ENCODE assay signal across 24 cellular contexts in the genomic region with DNA sequence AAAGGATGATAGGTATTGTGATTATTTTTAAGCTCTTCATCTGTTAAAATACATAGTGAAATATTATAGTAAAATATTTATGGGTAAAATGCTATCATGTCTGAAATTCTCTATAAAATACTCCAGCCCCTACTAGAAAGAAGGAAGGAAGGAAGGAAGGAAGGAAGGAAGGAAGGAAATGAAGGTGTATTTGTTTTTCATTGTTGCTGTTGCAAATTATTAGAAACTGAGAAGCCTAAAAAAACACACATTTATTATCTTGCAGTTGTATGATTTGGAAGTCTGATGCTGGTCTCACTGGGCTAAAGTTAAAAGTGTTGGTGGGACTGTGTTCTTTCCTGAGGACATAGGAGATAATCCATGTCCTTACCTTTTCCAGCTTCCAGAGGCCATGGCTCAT.
"Had no signal": no experiment of that assay in that cellular context is flagged by ENCODE, and none has a peak within 500 bp of the region (broad histone marks: within the 10 kb centered on the region; RNA-seq: fewer than 3 reads in every experiment).

No MANE protein-coding gene starts in this region.

- H3K4me1 ChIP-seq: colonic mucosa, esophagus muscularis mucosa, esophagus squamous epithelium, foreskin keratinocyte, gastrocnemius medialis, gastroesophageal sphincter had no signal

- H3K36me3 ChIP-seq: colonic mucosa, esophagus muscularis mucosa, esophagus squamous epithelium, gastrocnemius medialis, gastroesophageal sphincter, heart left ventricle, heart right ventricle had no signal

- H3K27me3 ChIP-seq: colonic mucosa, dorsolateral prefrontal cortex, esophagus muscularis mucosa, esophagus squamous epithelium, gastrocnemius medialis, gastroesophageal sphincter, heart right ventricle had no signal

- H3K9me3 ChIP-seq: colonic mucosa, gastrocnemius medialis had no signal

- H3K27me3 Mint-ChIP-seq: dendritic cell treated with granulocyte-macrophage colony-stimulating factor and Interleukin-4, amounts not matched to agents 40 ng/mL and 50 ng/mL, for 4 days; effector memory CD8-positive, alpha-beta T cell had no signal

- H3K4me1 Mint-ChIP-seq: endodermal cell had no signal

- DNase-seq: colonic mucosa; cortex of kidney; dermis blood vessel endothelial cell; dorsolateral prefrontal cortex; effector CD4-positive, alpha-beta T cell; effector CD8-positive, alpha-beta T cell; effector memory CD4-positive, alpha-beta T cell; effector memory CD8-positive, alpha-beta T cell; endodermal cell; erythroblast; esophagus squamous epithelium; foreskin fibroblast; foreskin melanocyte; gastrocnemius medialis; glutamatergic neuron; head of caudate nucleus; heart left ventricle; heart right ventricle had no signal

- H3K4me3 ChIP-seq: colonic mucosa, coronary artery, dorsolateral prefrontal cortex, esophagus muscularis mucosa, esophagus squamous epithelium, gastrocnemius medialis, gastroesophageal sphincter, heart left ventricle, heart right ventricle had no signal

- H3K27ac ChIP-seq: colonic mucosa, coronary artery, dorsolateral prefrontal cortex, epithelial cell of prostate, esophagus muscularis mucosa, esophagus squamous epithelium, foreskin keratinocyte, gastrocnemius medialis, gastroesophageal sphincter, heart left ventricle, heart right ventricle had no signal

- H3K4me3 Mint-ChIP-seq: dendritic cell treated with granulocyte-macrophage colony-stimulating factor and Interleukin-4, amounts not matched to agents 40 ng/mL and 50 ng/mL, for 4 days; effector memory CD8-positive, alpha-beta T cell; endodermal cell had no signal

- H3K27ac Mint-ChIP-seq: dendritic cell treated with granulocyte-macrophage colony-stimulating factor and Interleukin-4, amounts not matched to agents 40 ng/mL and 50 ng/mL, for 4 days; effector memory CD8-positive, alpha-beta T cell; endodermal cell had no signal
